11 cellular contexts compared by ENCODE assay signal in the genomic region with DNA sequence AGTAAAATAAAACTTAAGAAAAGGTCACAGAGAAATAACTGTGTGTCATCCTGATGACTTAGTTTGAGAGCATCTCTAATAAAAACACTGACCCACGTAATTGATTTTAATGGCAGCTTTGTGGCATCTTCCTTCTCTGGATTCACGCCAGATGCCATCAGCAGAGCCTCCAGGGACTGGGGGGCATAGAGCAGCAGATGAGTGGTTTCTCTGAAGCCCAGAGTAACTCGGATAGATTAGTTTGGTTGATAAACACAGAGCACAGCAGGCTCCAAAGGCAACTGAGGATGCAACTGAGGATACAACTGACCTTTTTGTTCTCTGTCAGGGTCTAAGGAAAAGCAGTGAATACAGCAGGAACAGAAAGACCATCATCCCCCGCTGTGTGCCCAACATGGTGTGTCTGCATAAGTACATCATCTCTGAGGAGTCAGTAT.
DNase-seq lines count a peak whose midpoint lies in the region; ATAC-seq and TF ChIP-seq lines count a peak whose summit lies in the region.
"Had no signal": no experiment of that assay in that cellular context is flagged by ENCODE, and none has a peak within 500 bp of the region (broad histone marks: within the 10 kb centered on the region; RNA-seq: fewer than 3 reads in every experiment).

No MANE protein-coding gene starts in this region.

- H3K36me3 ChIP-seq in brain microvascular endothelial cell (replicated peaks), result no peaks in the 10 kb centered on the region
- peaks cover 4% of the 10 kb centered on the region for H3K36me3 ChIP-seq in CD8-positive, alpha-beta T cell (ENCODE audit: insufficient read depth, low read length)

- H3K9me3 ChIP-seq in CD8-positive, alpha-beta T cell (ENCODE audit: low read length), result no peaks in the 10 kb centered on the region

- no peak overlapping the region for H3K4me3 ChIP-seq in brain microvascular endothelial cell (ENCODE audit: low read depth, low read length)
- no peak overlapping the region for H3K4me3 ChIP-seq in CD8-positive, alpha-beta T cell (ENCODE audit: low read depth, low read length)

- H3K36me3 Mint-ChIP-seq in nephron progenitor cell (ENCODE audit: low read depth) (no peaks in the 10 kb centered on the region), endothelial cell (ENCODE audit: low read depth, unreplicated experiment) (no peaks in the 10 kb centered on the region)
- peaks cover 21% of the 10 kb centered on the region for H3K36me3 Mint-ChIP-seq in CD8-positive, alpha-beta T cell

- H3K9me3 Mint-ChIP-seq in nephron progenitor cell (no peaks in the 10 kb centered on the region), endothelial cell (ENCODE audit: unreplicated experiment) (no peaks in the 10 kb centered on the region)
- H3K9me3 Mint-ChIP-seq in CD8-positive, alpha-beta T cell, result no peaks in the 10 kb centered on the region
- H3K9me3 Mint-ChIP-seq: T-helper 1 cell treated with Interleukin-12 subunit alpha and Interleukin-12 subunit beta and Interleukin-4 antibody, amounts not matched to agents 30 μg/mL and 1 μg/mL, for 36 hours had no signal

- H3K4me3 Mint-ChIP-seq in nephron progenitor cell (no peak overlapping the region), endothelial cell (ENCODE audit: unreplicated experiment) (no peak overlapping the region)
- H3K4me3 Mint-ChIP-seq in CD8-positive, alpha-beta T cell, result no peak overlapping the region
- H3K4me3 Mint-ChIP-seq: T-helper 1 cell treated with Interleukin-12 subunit alpha and Interleukin-12 subunit beta and Interleukin-4 antibody, amounts not matched to agents 30 μg/mL and 1 μg/mL, for 36 hours had no signal

- no peaks in the 10 kb centered on the region for H3K4me1 ChIP-seq in CD8-positive, alpha-beta T cell (ENCODE audit: insufficient read depth, low read length)

- intact Hi-C loops in CD8-positive, alpha-beta T cell (cut with DNase I, micrococcal nuclease), result loop anchor here in 1 of 2 experiments (2.0 kb wide), 1 partner anchor 25 kb away; no protein-coding TSS in a partner anchor

- H3K27ac ChIP-seq in brain microvascular endothelial cell, result no peak overlapping the region
- no peak overlapping the region for H3K27ac ChIP-seq in CD8-positive, alpha-beta T cell (ENCODE audit: low read depth, low read length)

- no peak for ATAC-seq in CD8-positive, alpha-beta T cell
- ATAC-seq in GM18909 (IDR thresholded peaks at IDR 0.05; ENCODE audit: poor library complexity, unreplicated experiment), result no peak
- ATAC-seq: sciatic nerve had no signal

- H3K27ac Mint-ChIP-seq in nephron progenitor cell, result peak overlapping the region; percentile 81
- no peak overlapping the region for H3K27ac Mint-ChIP-seq in CD8-positive, alpha-beta T cell
- no peak overlapping the region for H3K27ac Mint-ChIP-seq in endothelial cell (ENCODE audit: unreplicated experiment)
- H3K27ac Mint-ChIP-seq: T-helper 1 cell treated with Interleukin-12 subunit alpha and Interleukin-12 subunit beta and Interleukin-4 antibody, amounts not matched to agents 30 μg/mL and 1 μg/mL, for 36 hours had no signal

- no peak for TF ChIP-seq CTCF in brain microvascular endothelial cell (IDR thresholded peaks at IDR 0.05; ENCODE audit: low read depth, low read length, missing control alignments)
- TF ChIP-seq CTCF in nephron progenitor cell (IDR thresholded peaks at IDR 0.05), result no peak
- TF ChIP-seq CTCF in CD8-positive, alpha-beta T cell (IDR thresholded peaks at IDR 0.05), result no peak
- TF ChIP-seq CTCF in endothelial cell (IDR thresholded peaks at IDR 0.05; ENCODE audit: unreplicated experiment), result no peak

- H3K27me3 Mint-ChIP-seq in nephron progenitor cell (ENCODE audit: low read depth, poor library complexity) (no peaks in the 10 kb centered on the region), endothelial cell (ENCODE audit: unreplicated experiment) (no peaks in the 10 kb centered on the region)
- no peaks in the 10 kb centered on the region for H3K27me3 Mint-ChIP-seq in CD8-positive, alpha-beta T cell (ENCODE audit: low read depth)

- no peaks in the 10 kb centered on the region for H3K27me3 ChIP-seq in brain microvascular endothelial cell (replicated peaks)
- no peaks in the 10 kb centered on the region for H3K27me3 ChIP-seq in CD8-positive, alpha-beta T cell (ENCODE audit: insufficient read depth, low read length)

- POLR2A ChIA-PET in CD8-positive, alpha-beta T cell (lab: Charles Lee), result no interaction called here

- in situ Hi-C loops in brain microvascular endothelial cell (cut with HindIII; ENCODE audit: low pct_ligation_motif_present, low sequenced_read_pairs), result no loop called here

- peak; percentile 76 for DNase-seq in ELF-1 (ENCODE audit: low read depth, low spot score)
- DNase-seq in NCI-H146 treated with DMSO at 0.1 percent for 48 hours (lab: John Stamatoyannopoulos, UW; ENCODE audit: unreplicated experiment), result peak; percentile 86
- peak; percentile 34 for DNase-seq in brain microvascular endothelial cell
- no peak for DNase-seq in nephron progenitor cell
- DNase-seq in CD8-positive, alpha-beta T cell, result no peak
- no peak for DNase-seq in stimulated activated CD4-positive, alpha-beta T cell treated with anti-CD3 and anti-CD28 coated beads, Interleukin-4, amount 100 ng/mL, for 24 hours
- no peak for DNase-seq in endothelial cell (ENCODE audit: low spot score)
- DNase-seq: dermis blood vessel endothelial cell had no signal

- peaks cover 24% of the 10 kb centered on the region for H3K4me1 Mint-ChIP-seq in nephron progenitor cell
- H3K4me1 Mint-ChIP-seq in CD8-positive, alpha-beta T cell (ENCODE audit: low read depth), result peaks cover 2% of the 10 kb centered on the region
- peaks cover 6% of the 10 kb centered on the region for H3K4me1 Mint-ChIP-seq in endothelial cell (ENCODE audit: unreplicated experiment)

- CTCF ChIA-PET in CD8-positive, alpha-beta T cell (lab: Charles Lee), result no interaction called here

Comparison
In these comparisons a context has a peak if more than half of its experiments do, and no peak if none do; other contexts are left out.
1. DNase-seq: peak in ELF-1 (single experiment), NCI-H146 treated with DMSO at 0.1 percent for 48 hours (single experiment) and brain microvascular endothelial cell (single experiment); none in nephron progenitor cell (single experiment), CD8-positive, alpha-beta T cell (0 of 7), stimulated activated CD4-positive, alpha-beta T cell treated with anti-CD3 and anti-CD28 coated beads, Interleukin-4, amount 100 ng/mL, for 24 hours (single experiment) and endothelial cell (single experiment).